Comparison of ENCODE assay signal across 18 cellular contexts in genomic region chr2:164178835-164179470, GRCh38.
DNase-seq lines count a peak whose midpoint lies in the region; ATAC-seq, FAIRE-seq and TF ChIP-seq lines count a peak whose summit lies in the region.
"Had no signal": no experiment of that assay in that cellular context is flagged by ENCODE, and none has a peak within 500 bp of the region (broad histone marks: within the 10 kb centered on the region; RNA-seq: fewer than 3 reads in every experiment).

No MANE protein-coding gene starts in this region.

- no peak overlapping the region for H3K9ac ChIP-seq in PC-3 (ENCODE audit: low read length)

- H3K79me2 ChIP-seq in PC-3 (ENCODE audit: low read length) = no peaks in the 10 kb centered on the region

- no peaks in the 10 kb centered on the region for H3K9me2 ChIP-seq in PC-3 (replicated peaks; ENCODE audit: low read length)

- H3F3A ChIP-seq in PC-3 (ENCODE audit: low read length, unreplicated experiment) = no peaks in the 10 kb centered on the region

- H3K27me3 ChIP-seq in PC-3 (ENCODE audit: low read length) (peaks cover 3% of the 10 kb centered on the region; the same call in 1 of the 2 replicates), A673 (replicated peaks; ENCODE audit: insufficient read depth, low read depth, low read length, poor library complexity) (no peaks in the 10 kb centered on the region)

- intact Hi-C loops in PC-3 (cut with micrococcal nuclease) = no loop called here
- intact Hi-C loops in A673 (cut with micrococcal nuclease; ENCODE audit: unreplicated experiment) = no loop called here

- no peaks in the 10 kb centered on the region for H4K20me1 ChIP-seq in PC-3 (ENCODE audit: low read length)

- no peak overlapping the region for H3K4me3 ChIP-seq in PC-3 (ENCODE audit: low read length)
- H3K4me3 ChIP-seq in A673 (ENCODE audit: low read depth, low read length, poor library complexity, severe bottlenecking) = no peak overlapping the region
- H3K4me3 ChIP-seq: A549 had no signal

- no peak for TF ChIP-seq POLR2A in H54 (IDR thresholded peaks at IDR 0.05; ENCODE audit: low read depth, low read length)

- H3K9me3 ChIP-seq in PC-3 (ENCODE audit: low read length) = no peaks in the 10 kb centered on the region
- H3K9me3 ChIP-seq in A673 (ENCODE audit: low read depth, low read length, poor library complexity, severe bottlenecking) = no peaks in the 10 kb centered on the region
- H3K9me3 ChIP-seq: A549 had no signal

- POLR2A ChIA-PET in PC-3 (lab: Charles Lee; ENCODE audit: unreplicated experiment) (no interaction called here), A673 (lab: Charles Lee; ENCODE audit: low non-redundant PET) (no interaction called here)

- no peak overlapping the region for H3K27ac ChIP-seq in PC-3 (ENCODE audit: low read length)
- no peak overlapping the region for H3K27ac ChIP-seq in A673 (ENCODE audit: low read depth, low read length, poor library complexity, severe bottlenecking)
- H3K27ac ChIP-seq: A549 had no signal

- CTCF ChIA-PET in PC-3 (lab: Charles Lee) = no interaction called here
- CTCF ChIA-PET in A673 (lab: Charles Lee) = no interaction called here

- TF ChIP-seq CTCF in PC-3 (conservative IDR thresholded peaks at IDR 0.05; ENCODE audit: low read depth, low read length) (no peak), A673 (conservative IDR thresholded peaks at IDR 0.05; ENCODE audit: low read depth, low read length) (no peak)

- H3K4me1 ChIP-seq in PC-3 (ENCODE audit: insufficient read depth, low read length) = no peaks in the 10 kb centered on the region
- no peaks in the 10 kb centered on the region for H3K4me1 ChIP-seq in A673 (ENCODE audit: insufficient read depth, low read length, poor library complexity, severe bottlenecking)
- H3K4me1 ChIP-seq: A549 had no signal

- in situ Hi-C loops in ACHN (cut with HindIII; ENCODE audit: low pct_ligation_motif_present, low pct_unique_long_range_greater_than_20kb, low sequenced_read_pairs) = no loop called here

- no peak overlapping the region for H3K4me2 ChIP-seq in PC-3 (ENCODE audit: low read length)
- H3K4me2 ChIP-seq: A549 had no signal

- no peak for ATAC-seq in PC-3
- ATAC-seq: A549; activated naive CD4-positive, alpha-beta T cell treated with anti-CD3 and anti-CD28 coated beads, Interleukin-2, amount 50 U/mL, for 72 hours; left cardiac atrium had no signal

- H3K36me3 ChIP-seq in PC-3 (ENCODE audit: low read depth, low read length) (no peaks in the 10 kb centered on the region), A673 (ENCODE audit: insufficient read depth, low read length, poor library complexity, severe bottlenecking) (no peaks in the 10 kb centered on the region)

- peak; percentile 45 for FAIRE-seq in H54 (lab: Jason Lieb, UNC)
- FAIRE-seq in RCC 7860 (lab: Jason Lieb, UNC) = no peak
- FAIRE-seq: A549, G401.6 had no signal

- no peak overlapping the region for H2AFZ ChIP-seq in PC-3 (ENCODE audit: low read length)

- DNase-seq in ACHN (peak; percentile 19), H54 (ENCODE audit: insufficient read length, low spot score) (no peak), RCC 7860 (ENCODE audit: low spot score) (peak; percentile 14), hepatic stellate cell (ENCODE audit: low spot score) (peak; percentile 27), ecto neural progenitor cell (ENCODE audit: low spot score) (no peak), PC-3 (no peak), A673 (ENCODE audit: low spot score) (no peak)
- no peak for DNase-seq in activated naive CD4-positive, alpha-beta T cell (lab: John Stamatoyannopoulos, UW)
- DNase-seq: activated CD4-positive, alpha-beta T cell treated with anti-CD3 and anti-CD28 coated beads for 1 hour; CD8-positive, alpha-beta memory T cell; central memory CD4-positive, alpha-beta T cell; head of caudate nucleus; left cardiac atrium; naive B cell; Right ventricle myocardium superior had no signal

- BruUV-seq in PC-3 (replicated peaks; lab: Mats Ljungman, UMichigan) (no TSS peak), A673 (replicated peaks; lab: Mats Ljungman, UMichigan) (no TSS peak)

Comparison
In these comparisons a context has a peak if more than half of its experiments do, and no peak if none do; other contexts are left out.
1. DNase-seq: peak in ACHN (single experiment), RCC 7860 (single experiment) and hepatic stellate cell (single experiment); none in H54 (single experiment), activated naive CD4-positive, alpha-beta T cell (0 of 4), ecto neural progenitor cell (single experiment), PC-3 (single experiment) and A673 (single experiment).